9 cellular contexts compared by ENCODE assay signal in the genomic region with DNA sequence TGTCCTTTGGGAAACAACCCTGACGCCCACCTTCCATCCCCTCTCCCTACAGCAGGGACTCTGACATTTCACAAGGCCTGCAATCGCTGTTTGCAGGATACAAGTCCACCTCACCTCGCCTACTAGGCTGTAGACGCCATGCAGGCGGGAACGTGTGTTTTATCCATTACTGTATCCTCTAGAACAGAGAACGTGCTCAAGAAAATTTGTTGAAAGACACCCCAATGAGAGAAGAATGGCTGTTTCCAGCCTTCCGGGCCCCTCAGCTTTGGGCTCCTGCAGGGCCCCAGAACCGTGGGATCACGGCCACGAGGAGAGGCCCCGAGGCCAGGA. TPM values are rescaled to one million over a fixed set of nuclear protein-coding genes. Genes with fewer than 3 reads are reported as not detected.
A peak's percentile ranks its signal among the peaks of the same experiment; 100 is the strongest.
DNase-seq lines count a peak whose midpoint lies in the region; ATAC-seq and TF ChIP-seq lines count a peak whose summit lies in the region.
"Had no signal": no experiment of that assay in that cellular context is flagged by ENCODE, and none has a peak within 500 bp of the region (broad histone marks: within the 10 kb centered on the region; RNA-seq: fewer than 3 reads in every experiment).

No MANE protein-coding gene starts in this region.

- ATAC-seq in Right ventricle myocardium superior (ENCODE audit: poor library complexity) (no peak), left ventricle myocardium superior (no peak), lower lobe of right lung (no peak), upper lobe of right lung (no peak), HG03175 (IDR thresholded peaks at IDR 0.05; ENCODE audit: unreplicated experiment) (no peak)

- H3K9me3 ChIP-seq in lower lobe of right lung (no peaks in the 10 kb centered on the region), upper lobe of right lung (no peaks in the 10 kb centered on the region)

- H3K4me1 ChIP-seq in lower lobe of right lung (peaks cover 52% of the 10 kb centered on the region), upper lobe of right lung (peaks cover 40% of the 10 kb centered on the region)

- H3K27ac ChIP-seq in lower lobe of right lung: peak overlapping the region; percentile 74
- no peak overlapping the region for H3K27ac ChIP-seq in upper lobe of right lung

- peaks cover 40% of the 10 kb centered on the region for H3K36me3 ChIP-seq in lower lobe of right lung
- peaks cover 41% of the 10 kb centered on the region for H3K36me3 ChIP-seq in upper lobe of right lung

- H3K4me3 ChIP-seq in astrocyte of the spinal cord (ENCODE audit: low read depth, low read length) (peak overlapping the region; percentile 59), lower lobe of right lung (peak overlapping the region; percentile 66), upper lobe of right lung (peak overlapping the region; percentile 71)

- in situ Hi-C loops in astrocyte of the spinal cord (cut with HindIII; ENCODE audit: low sequenced_read_pairs): no loop called here

- DNase-seq in Right ventricle myocardium superior (peak; percentile 57), left ventricle myocardium superior (no peak), astrocyte of the spinal cord (ENCODE audit: low read depth, low spot score) (no peak), lower lobe of right lung (no peak), upper lobe of right lung (no peak), germinal center (ENCODE audit: low spot score) (no peak)
- no peak for DNase-seq in activated effector memory CD4-positive, alpha-beta T cell treated with Interleukin-2 at 50 U/mL for 16 hours
- DNase-seq: NCI-H187 had no signal

- H3K27me3 ChIP-seq in lower lobe of right lung (ENCODE audit: low read depth) (no peaks in the 10 kb centered on the region), upper lobe of right lung (no peaks in the 10 kb centered on the region)

- no peak for TF ChIP-seq CTCF in astrocyte of the spinal cord (IDR thresholded peaks at IDR 0.05; ENCODE audit: low read depth, low read length)
- TF ChIP-seq CTCF in lower lobe of right lung (IDR thresholded peaks at IDR 0.05): no peak
- TF ChIP-seq CTCF in upper lobe of right lung (IDR thresholded peaks at IDR 0.05): no peak

- intact Hi-C loops in Right ventricle myocardium superior (cut with DNase I) (loop anchor here (5.0 kb wide), 1 partner anchor 85 kb away; no protein-coding TSS in a partner anchor), left ventricle myocardium superior (cut with micrococcal nuclease) (loop anchor here (5.0 kb wide), 1 partner anchor 90 kb away; no protein-coding TSS in a partner anchor), lower lobe of right lung (cut with DNase I) (no loop called here), upper lobe of right lung (cut with DNase I) (loop anchor here (5.0 kb wide), 1 partner anchor 85 kb away; no protein-coding TSS in a partner anchor)

RNA-seq across cellular contexts. Expression of a gene that starts 1.5 kb away (rescaled TPM):
- 41.8 TPM for total RNA-seq in Right ventricle myocardium superior
- 42.6 TPM for total RNA-seq in left ventricle myocardium superior
- 7.7 TPM for total RNA-seq in lower lobe of right lung
- 7.4 TPM for total RNA-seq in upper lobe of right lung

RNA-seq across cellular contexts. Expression of a gene that starts 8.4 kb away (rescaled TPM):
- total RNA-seq in Right ventricle myocardium superior (691 TPM), left ventricle myocardium superior (724 TPM), lower lobe of right lung (701 TPM), upper lobe of right lung (659 TPM)
